Comparison of ENCODE assay signal across 19 cellular contexts in the genomic region with DNA sequence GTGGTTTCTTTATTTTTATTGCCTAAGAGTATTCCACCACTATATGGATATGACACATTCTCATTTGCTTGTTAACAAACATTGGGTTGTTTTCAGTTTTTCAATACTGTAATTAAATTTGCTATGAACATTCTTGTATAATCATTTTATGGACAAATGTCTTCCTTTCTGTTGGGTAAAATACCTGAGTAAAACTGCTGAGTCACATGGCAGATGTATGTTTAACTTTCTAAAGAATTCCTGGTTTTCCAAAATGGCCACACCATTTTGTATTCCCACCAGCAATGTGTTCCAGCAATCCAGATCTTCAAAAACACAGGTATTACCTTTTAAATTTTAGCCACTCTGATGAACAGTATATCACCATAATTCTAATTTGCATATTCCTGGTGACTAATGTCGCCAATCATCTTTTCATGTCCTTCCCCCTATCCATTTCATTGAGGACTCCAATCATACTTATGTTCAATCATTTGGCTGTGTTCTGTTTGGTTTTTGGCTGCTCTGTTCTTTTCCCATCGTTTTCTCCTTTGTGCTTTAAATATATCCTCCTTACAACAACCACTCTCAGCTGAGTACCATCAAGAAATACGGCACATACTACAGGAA. TPM values are rescaled to one million over a fixed set of nuclear protein-coding genes. Genes with fewer than 3 reads are reported as not detected.
A peak's percentile ranks its signal among the peaks of the same experiment; 100 is the strongest.
DNase-seq lines count a peak whose midpoint lies in the region; ATAC-seq and TF ChIP-seq lines count a peak whose summit lies in the region.
"Had no signal": no experiment of that assay in that cellular context is flagged by ENCODE, and none has a peak within 500 bp of the region (broad histone marks: within the 10 kb centered on the region; RNA-seq: fewer than 3 reads in every experiment).

No MANE protein-coding gene starts in this region.

- H2BK15ac ChIP-seq in mesendoderm (replicated peaks; ENCODE audit: low read depth): no peak overlapping the region

- H3K4me1 ChIP-seq in HEK293 (ENCODE audit: control insufficient read depth, insufficient read depth, low read length) (peaks cover 35% of the 10 kb centered on the region), mesendoderm (ENCODE audit: control insufficient read depth, low read depth, low read length) (peaks cover 2% of the 10 kb centered on the region)
- H3K4me1 ChIP-seq in naive thymus-derived CD4-positive, alpha-beta T cell (ENCODE audit: control insufficient read depth in 2 of 2, insufficient read depth in 2 of 2, low read length in 2 of 2): peaks cover 26 to 46% of the 10 kb centered on the region in 2 donors

- no peaks in the 10 kb centered on the region for H3K27me3 ChIP-seq in naive thymus-derived CD4-positive, alpha-beta T cell (ENCODE audit: control insufficient read depth in 2 of 2, insufficient read depth in 2 of 2, low read length in 2 of 2)
- H3K27me3 ChIP-seq in mesendoderm (ENCODE audit: insufficient read depth, low read length, poor library complexity): no peaks in the 10 kb centered on the region
- H3K27me3 ChIP-seq: adrenal gland, heart right ventricle had no signal

- H2BK5ac ChIP-seq in mesendoderm (ENCODE audit: low read length): no peak overlapping the region

- H3K4me3 ChIP-seq in HEK293 (ENCODE audit: low read depth, low read length) (no peak overlapping the region), mesendoderm (ENCODE audit: low read length) (no peak overlapping the region)
- H3K4me3 ChIP-seq in naive thymus-derived CD4-positive, alpha-beta T cell (ENCODE audit: low read length): no peak overlapping the region
- H3K4me3 ChIP-seq: adrenal gland, heart right ventricle, SK-N-MC had no signal

- no peak overlapping the region for H4K8ac ChIP-seq in mesendoderm (ENCODE audit: low read depth, low read length)

- no peak overlapping the region for H3K18ac ChIP-seq in mesendoderm (ENCODE audit: low read length)

- H3K56ac ChIP-seq in mesendoderm (ENCODE audit: low read length): no peak overlapping the region

- no peak overlapping the region for H3K4ac ChIP-seq in mesendoderm (ENCODE audit: low read depth, low read length)

- no peak for TF ChIP-seq CTCF in HEK293 (tag by site-specific recombination; IDR thresholded peaks at IDR 0.05)

- H3K9ac ChIP-seq in mesendoderm (ENCODE audit: low read length): no peak overlapping the region

- H3K27ac ChIP-seq in HEK293 (ENCODE audit: extremely low read depth, low read depth, low read length): no peak overlapping the region
- no peak overlapping the region for H3K27ac ChIP-seq in naive thymus-derived CD4-positive, alpha-beta T cell (ENCODE audit: low read depth, low read length)
- no peak overlapping the region for H3K27ac ChIP-seq in mesendoderm (ENCODE audit: low read depth, low read length)
- H3K27ac ChIP-seq: adrenal gland, heart right ventricle, SK-N-MC had no signal

- intact Hi-C loops in naive thymus-derived CD4-positive, alpha-beta T cell (cut with micrococcal nuclease): loop anchor here (1.0 to 5.0 kb wide), 2 partner anchors 8 to 33 kb away; no protein-coding TSS in a partner anchor

- H3K4me2 ChIP-seq in mesendoderm (ENCODE audit: low read length): no peak overlapping the region

- no peaks in the 10 kb centered on the region for H3K36me3 Mint-ChIP-seq in activated T-cell treated with anti-CD3 and anti-CD28 coated beads, Interleukin-2, amount 50 U/mL, for 24 hours (ENCODE audit: low read depth)
- H3K36me3 Mint-ChIP-seq in central memory CD8-positive, alpha-beta T cell (ENCODE audit: insufficient read depth): peaks cover 27% of the 10 kb centered on the region
- peaks cover 0 to 10% (median 4%) of the 10 kb centered on the region in 5 donors for H3K36me3 Mint-ChIP-seq in naive thymus-derived CD4-positive, alpha-beta T cell

- no CpG with 5 or more reads among the region's 3 CpGs for WGBS in mesendoderm (ENCODE audit: extremely low coverage, insufficient coverage, low lambda C conversion rate)

- H3K36me3 ChIP-seq in HEK293 (ENCODE audit: control insufficient read depth in 2 of 2, insufficient read depth in 1 of 2, low read length in 2 of 2) (no peaks in the 10 kb centered on the region), mesendoderm (ENCODE audit: control insufficient read depth, insufficient read depth, low read length) (no peaks in the 10 kb centered on the region)
- H3K36me3 ChIP-seq in naive thymus-derived CD4-positive, alpha-beta T cell (ENCODE audit: control insufficient read depth in 2 of 3, insufficient read depth in 3 of 3, low read length in 3 of 3): no peaks in the 10 kb centered on the region
- H3K36me3 ChIP-seq: adrenal gland, heart right ventricle had no signal

- H3K23ac ChIP-seq in mesendoderm (ENCODE audit: low read length): no peak overlapping the region

- POLR2A ChIA-PET in HEK293 (lab: Yijun Ruan, JAX): no interaction called here
- POLR2A ChIA-PET in naive thymus-derived CD4-positive, alpha-beta T cell (lab: Charles Lee): interaction anchor here (0.6 to 1.0 kb wide), 2 partner anchors 11 to 42 kb away, joined by 3 to 4 read pairs; no protein-coding TSS in a partner anchor

- H3K4me1 Mint-ChIP-seq in activated T-cell treated with anti-CD3 and anti-CD28 coated beads, Interleukin-2, amount 50 U/mL, for 24 hours (ENCODE audit: low read depth): peaks cover 82% of the 10 kb centered on the region
- H3K4me1 Mint-ChIP-seq in central memory CD8-positive, alpha-beta T cell: peaks cover 60% of the 10 kb centered on the region
- H3K4me1 Mint-ChIP-seq in naive thymus-derived CD4-positive, alpha-beta T cell: peaks cover 43 to 93% (median 88%) of the 10 kb centered on the region in 7 donors

- H3K4me3 Mint-ChIP-seq in activated T-cell treated with anti-CD3 and anti-CD28 coated beads, Interleukin-2, amount 50 U/mL, for 24 hours: no peak overlapping the region
- no peak overlapping the region for H3K4me3 Mint-ChIP-seq in central memory CD8-positive, alpha-beta T cell
- peak overlapping the region in 6 of 10 donors; percentile 0 to 67 (median 30) for H3K4me3 Mint-ChIP-seq in naive thymus-derived CD4-positive, alpha-beta T cell
- H3K4me3 Mint-ChIP-seq: activated B cell treated with CpG ODN at 0.5 μM for 24 hours; neural crest cell; T-helper 2 cell treated with Interferon-gamma antibody and Interleukin-4, amounts not matched to agents 5 μg/mL and 100 μg/mL, for 36 hours had no signal

- no peaks in the 10 kb centered on the region for H3K9me3 ChIP-seq in HEK293 (ENCODE audit: control insufficient read depth, insufficient read depth, low read depth, low read length)
- no peaks in the 10 kb centered on the region for H3K9me3 ChIP-seq in naive thymus-derived CD4-positive, alpha-beta T cell (ENCODE audit: control insufficient read depth in 2 of 3, low read length in 3 of 3)
- H3K9me3 ChIP-seq: adrenal gland, heart right ventricle had no signal

- no peak for DNase-seq in activated T-cell treated with anti-CD3 and anti-CD28 coated beads, Interleukin-2, amount 50 U/mL, for 24 hours
- DNase-seq in activated T-cell treated with anti-CD3 and anti-CD28 coated beads, Interleukin-2, amount 50 U/mL, for 1 hour: no peak
- no peak for DNase-seq in central memory CD8-positive, alpha-beta T cell (ENCODE audit: low spot score in 2 of 2)
- DNase-seq in naive thymus-derived CD4-positive, alpha-beta T cell: no peak
- no peak for DNase-seq in hypothalamus (lab: John Stamatoyannopoulos, UW)
- DNase-seq in UCSD-AML1 (lab: John Stamatoyannopoulos, UW; ENCODE audit: unreplicated experiment): no peak
- no peak for DNase-seq in mesendoderm
- DNase-seq: activated B cell treated with CpG ODN at 0.5 μM for 24 hours, adrenal gland, C1 segment of cervical spinal cord, cortex of kidney, heart right ventricle, left ventricle myocardium superior, NCI-H2081 treated with DMSO at 0.1 percent for 48 hours, NCI-H446 treated with DMSO at 0.1 percent for 48 hours had no signal

- CTCF ChIA-PET in HEK293 (lab: Yijun Ruan, JAX): no interaction called here
- CTCF ChIA-PET in naive thymus-derived CD4-positive, alpha-beta T cell (lab: Charles Lee): interaction anchor here (0.6 kb wide), 1 partner anchor 60 kb away, joined by 3 read pairs; no protein-coding TSS in a partner anchor

- H4K5ac ChIP-seq in mesendoderm (ENCODE audit: low read length): no peak overlapping the region

- no peaks in the 10 kb centered on the region for H3K9me3 Mint-ChIP-seq in activated T-cell treated with anti-CD3 and anti-CD28 coated beads, Interleukin-2, amount 50 U/mL, for 24 hours
- no peaks in the 10 kb centered on the region for H3K9me3 Mint-ChIP-seq in central memory CD8-positive, alpha-beta T cell
- no peaks in the 10 kb centered on the region for H3K9me3 Mint-ChIP-seq in naive thymus-derived CD4-positive, alpha-beta T cell
- H3K9me3 Mint-ChIP-seq: activated B cell treated with CpG ODN at 0.5 μM for 24 hours; T-helper 2 cell treated with Interferon-gamma antibody and Interleukin-4, amounts not matched to agents 5 μg/mL and 100 μg/mL, for 36 hours had no signal

- no peak overlapping the region for H2BK120ac ChIP-seq in mesendoderm (ENCODE audit: low read depth, low read length)

- H2AK5ac ChIP-seq in mesendoderm (ENCODE audit: low read length): no peak overlapping the region

- peaks cover 22% of the 10 kb centered on the region for H3K79me2 ChIP-seq in mesendoderm (ENCODE audit: control insufficient read depth, insufficient read depth, low read length)

- no peaks in the 10 kb centered on the region for H3K27me3 Mint-ChIP-seq in activated T-cell treated with anti-CD3 and anti-CD28 coated beads, Interleukin-2, amount 50 U/mL, for 24 hours
- H3K27me3 Mint-ChIP-seq in central memory CD8-positive, alpha-beta T cell: no peaks in the 10 kb centered on the region
- H3K27me3 Mint-ChIP-seq in naive thymus-derived CD4-positive, alpha-beta T cell: no peaks in the 10 kb centered on the region
- H3K27me3 Mint-ChIP-seq: activated B cell treated with CpG ODN at 0.5 μM for 24 hours had no signal

- H3K79me1 ChIP-seq in mesendoderm (ENCODE audit: low read length): peaks cover 11% of the 10 kb centered on the region

- H3K27ac Mint-ChIP-seq in activated T-cell treated with anti-CD3 and anti-CD28 coated beads, Interleukin-2, amount 50 U/mL, for 24 hours: peak overlapping the region; percentile 66
- H3K27ac Mint-ChIP-seq in central memory CD8-positive, alpha-beta T cell (ENCODE audit: low read depth): peak overlapping the region; percentile 1
- H3K27ac Mint-ChIP-seq in naive thymus-derived CD4-positive, alpha-beta T cell: peak overlapping the region in 3 of 9 donors; percentile 8 to 81 (median 48)
- H3K27ac Mint-ChIP-seq: activated B cell treated with CpG ODN at 0.5 μM for 24 hours; T-helper 2 cell treated with Interferon-gamma antibody and Interleukin-4, amounts not matched to agents 5 μg/mL and 100 μg/mL, for 36 hours had no signal

- ATAC-seq in central memory CD8-positive, alpha-beta T cell (replicated peaks; ENCODE audit: extremely low read depth, poor library complexity, severe bottlenecking): no peak
- ATAC-seq in naive thymus-derived CD4-positive, alpha-beta T cell: no peak
- ATAC-seq: left ventricle myocardium superior had no signal

TF ChIP-seq in HEK293, 187 proteins besides CTCF, POLR2A, EP300 and RAD21 (continues in another document):
- TF ChIP-seq ZNF211 (tag by site-specific recombination; IDR thresholded peaks at IDR 0.05; ENCODE audit: low read depth): no peak

RNA-seq across cellular contexts. Expression of a gene that starts 36.0 kb away (rescaled TPM):
- 100 to 1,000 TPM in 2 of 5 experiments, 10 to 100 TPM in 3; 39.7 to 112 (median 67.9) TPM for total RNA-seq in naive thymus-derived CD4-positive, alpha-beta T cell
- 10 to 100 TPM; 30.0 to 50.8 TPM for polyA plus RNA-seq in naive thymus-derived CD4-positive, alpha-beta T cell
- polyA plus RNA-seq in mesendoderm (2013, experiment 1 of 2): 12.7 TPM
- 12.7 TPM for polyA plus RNA-seq in mesendoderm (2013, experiment 2 of 2)

Comparison
In these comparisons a context has a peak if more than half of its experiments do, and no peak if none do; other contexts are left out.
1. H3K4me3 Mint-ChIP-seq: peak in naive thymus-derived CD4-positive, alpha-beta T cell (6 of 10); none in activated T-cell treated with anti-CD3 and anti-CD28 coated beads, Interleukin-2, amount 50 U/mL, for 24 hours (single experiment) and central memory CD8-positive, alpha-beta T cell (single experiment).